ENCODE assay signal across 1 cellular context in the genomic region with DNA sequence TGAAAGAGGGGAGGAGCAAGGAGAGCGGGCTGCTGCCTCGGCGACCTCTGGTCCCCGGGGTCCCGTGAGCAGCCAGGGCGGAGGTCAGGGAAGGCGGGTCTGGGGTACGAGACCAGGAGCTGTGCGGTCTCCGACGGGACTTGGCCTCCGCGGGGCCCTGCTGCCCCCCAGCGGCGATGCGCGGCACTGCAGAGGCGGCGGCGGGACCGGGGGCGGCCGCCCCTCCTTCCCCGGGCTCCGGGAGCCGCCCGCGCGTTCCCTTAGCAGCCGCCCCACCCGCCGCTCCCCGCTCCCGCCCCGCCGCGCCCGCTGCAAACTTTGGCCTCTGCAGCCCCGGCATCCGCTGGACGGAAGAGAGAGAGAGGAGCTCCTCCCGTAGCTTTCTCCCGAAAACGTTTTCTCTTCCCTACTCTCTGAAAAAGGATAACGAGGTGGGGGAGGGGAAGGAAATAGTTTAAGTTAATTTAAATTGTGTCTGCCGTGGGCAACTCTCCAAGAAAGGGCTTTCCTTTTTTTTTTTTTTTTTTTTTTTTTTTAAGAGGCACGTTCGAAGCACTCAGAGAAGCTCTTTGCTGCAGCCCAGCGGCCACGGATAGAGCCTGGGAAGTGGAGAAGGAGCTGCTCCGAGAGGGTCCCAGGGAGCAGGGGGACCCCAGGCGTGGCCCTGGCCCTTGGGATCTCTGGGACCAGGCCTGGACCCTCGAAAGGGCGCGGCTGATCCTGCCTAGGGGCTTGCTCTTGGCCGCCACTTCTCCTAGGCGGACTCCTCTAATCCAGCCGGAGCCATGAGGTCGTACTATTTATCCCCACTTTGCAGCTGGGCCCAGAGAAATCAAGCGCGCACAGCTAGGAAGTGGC.
TF ChIP-seq lines count a peak whose summit lies in the region.

No MANE protein-coding gene starts in this region.

TF ChIP-seq in HEK293, 187 proteins besides CTCF, POLR2A, EP300 and RAD21 (continued from another document and continues in another):
- TF ChIP-seq GLIS1 (tag by site-specific recombination; IDR thresholded peaks at IDR 0.05): no peak
- TF ChIP-seq ZNF596 (tag by site-specific recombination; IDR thresholded peaks at IDR 0.05): no peak
- no peak for TF ChIP-seq ZFP69B (tag by site-specific recombination; IDR thresholded peaks at IDR 0.05)
- TF ChIP-seq ZNF626 (tag by site-specific recombination; IDR thresholded peaks at IDR 0.05): no peak
- TF ChIP-seq ZBTB26 (tag by site-specific recombination; optimal IDR thresholded peaks at IDR 0.05): peak; percentile 32
- TF ChIP-seq, protein P1, sequence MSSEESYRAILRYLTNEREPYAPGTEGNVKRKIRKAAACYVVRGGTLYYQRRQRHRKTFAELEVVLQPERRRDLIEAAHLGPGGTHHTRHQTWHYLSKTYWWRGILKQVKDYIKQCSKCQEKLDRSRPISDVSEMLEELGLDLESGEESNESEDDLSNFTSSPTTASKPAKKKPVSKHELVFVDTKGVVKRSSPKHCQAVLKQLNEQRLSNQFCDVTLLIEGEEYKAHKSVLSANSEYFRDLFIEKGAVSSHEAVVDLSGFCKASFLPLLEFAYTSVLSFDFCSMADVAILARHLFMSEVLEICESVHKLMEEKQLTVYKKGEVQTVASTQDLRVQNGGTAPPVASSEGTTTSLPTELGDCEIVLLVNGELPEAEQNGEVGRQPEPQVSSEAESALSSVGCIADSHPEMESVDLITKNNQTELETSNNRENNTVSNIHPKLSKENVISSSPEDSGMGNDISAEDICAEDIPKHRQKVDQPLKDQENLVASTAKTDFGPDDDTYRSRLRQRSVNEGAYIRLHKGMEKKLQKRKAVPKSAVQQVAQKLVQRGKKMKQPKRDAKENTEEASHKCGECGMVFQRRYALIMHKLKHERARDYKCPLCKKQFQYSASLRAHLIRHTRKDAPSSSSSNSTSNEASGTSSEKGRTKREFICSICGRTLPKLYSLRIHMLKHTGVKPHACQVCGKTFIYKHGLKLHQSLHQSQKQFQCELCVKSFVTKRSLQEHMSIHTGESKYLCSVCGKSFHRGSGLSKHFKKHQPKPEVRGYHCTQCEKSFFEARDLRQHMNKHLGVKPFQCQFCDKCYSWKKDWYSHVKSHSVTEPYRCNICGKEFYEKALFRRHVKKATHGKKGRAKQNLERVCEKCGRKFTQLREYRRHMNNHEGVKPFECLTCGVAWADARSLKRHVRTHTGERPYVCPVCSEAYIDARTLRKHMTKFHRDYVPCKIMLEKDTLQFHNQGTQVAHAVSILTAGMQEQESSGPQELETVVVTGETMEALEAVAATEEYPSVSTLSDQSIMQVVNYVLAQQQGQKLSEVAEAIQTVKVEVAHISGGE (tag by site-specific recombination; conservative IDR thresholded peaks at IDR 0.05; ENCODE audit: low read depth): no peak
- TF ChIP-seq ZFP3 (tag by site-specific recombination; IDR thresholded peaks at IDR 0.05; ENCODE audit: low read depth): no peak
- no peak for TF ChIP-seq YY1 (tag by site-specific recombination; IDR thresholded peaks at IDR 0.05)
- TF ChIP-seq ZNF558 (tag by site-specific recombination; IDR thresholded peaks at IDR 0.05): no peak
- TF ChIP-seq ZXDB (tag by site-specific recombination; IDR thresholded peaks at IDR 0.05): no peak
- TF ChIP-seq ZNF280D (tag by site-specific recombination; IDR thresholded peaks at IDR 0.05): no peak
- 0 out of 2 replicates have a peak, but pooled peaks have one; percentile 23 for TF ChIP-seq KLF1 (tag by site-specific recombination; IDR thresholded peaks at IDR 0.05)
- TF ChIP-seq, protein P2, sequence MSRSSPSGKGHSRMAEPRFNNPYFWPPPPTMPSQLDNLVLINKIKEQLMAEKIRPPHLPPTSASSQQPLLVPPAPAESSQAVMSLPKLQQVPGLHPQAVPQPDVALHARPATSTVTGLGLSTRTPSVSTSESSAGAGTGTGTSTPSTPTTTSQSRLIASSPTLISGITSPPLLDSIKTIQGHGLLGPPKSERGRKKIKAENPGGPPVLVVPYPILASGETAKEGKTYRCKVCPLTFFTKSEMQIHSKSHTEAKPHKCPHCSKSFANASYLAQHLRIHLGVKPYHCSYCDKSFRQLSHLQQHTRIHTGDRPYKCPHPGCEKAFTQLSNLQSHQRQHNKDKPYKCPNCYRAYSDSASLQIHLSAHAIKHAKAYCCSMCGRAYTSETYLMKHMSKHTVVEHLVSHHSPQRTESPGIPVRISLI (tag by site-specific recombination; IDR thresholded peaks at IDR 0.05): peak; percentile 68; the same call in 1 of the 2 replicates
- no peak for TF ChIP-seq ZNF274 (IDR thresholded peaks at IDR 0.05; ENCODE audit: low read length)
- no peak for TF ChIP-seq ZNF274 (tag by site-specific recombination; IDR thresholded peaks at IDR 0.05; ENCODE audit: borderline replicate concordance)
- no peak for TF ChIP-seq ZNF529 (tag by site-specific recombination; IDR thresholded peaks at IDR 0.05; ENCODE audit: insufficient replicate concordance)
- TF ChIP-seq ZNF341 (tag by site-specific recombination; IDR thresholded peaks at IDR 0.05; ENCODE audit: low read depth): peak; percentile 72
- TF ChIP-seq ZNF624 (tag by site-specific recombination; IDR thresholded peaks at IDR 0.05): no peak
- TF ChIP-seq ZSCAN4 (tag by site-specific recombination; IDR thresholded peaks at IDR 0.05): no peak
- TF ChIP-seq HOXC10 (CRISPR knock-in tag; IDR thresholded peaks at IDR 0.05): no peak
- TF ChIP-seq, protein P3, sequence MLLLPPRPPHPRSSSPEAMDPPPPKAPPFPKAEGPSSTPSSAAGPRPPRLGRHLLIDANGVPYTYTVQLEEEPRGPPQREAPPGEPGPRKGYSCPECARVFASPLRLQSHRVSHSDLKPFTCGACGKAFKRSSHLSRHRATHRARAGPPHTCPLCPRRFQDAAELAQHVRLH (tag by site-specific recombination; IDR thresholded peaks at IDR 0.05): no peak
- no peak for TF ChIP-seq ZNF561 (tag by site-specific recombination; IDR thresholded peaks at IDR 0.05; ENCODE audit: borderline replicate concordance)
- no peak for TF ChIP-seq ZNF174 (tag by site-specific recombination; IDR thresholded peaks at IDR 0.05)
- no peak for TF ChIP-seq ZNF768 (tag by site-specific recombination; IDR thresholded peaks at IDR 0.05)
- no peak for TF ChIP-seq ZNF10 (tag by site-specific recombination; IDR thresholded peaks at IDR 0.05)
- no peak for TF ChIP-seq HOXD13 (CRISPR knock-in tag; IDR thresholded peaks at IDR 0.05; ENCODE audit: borderline replicate concordance)
- TF ChIP-seq, protein P4, sequence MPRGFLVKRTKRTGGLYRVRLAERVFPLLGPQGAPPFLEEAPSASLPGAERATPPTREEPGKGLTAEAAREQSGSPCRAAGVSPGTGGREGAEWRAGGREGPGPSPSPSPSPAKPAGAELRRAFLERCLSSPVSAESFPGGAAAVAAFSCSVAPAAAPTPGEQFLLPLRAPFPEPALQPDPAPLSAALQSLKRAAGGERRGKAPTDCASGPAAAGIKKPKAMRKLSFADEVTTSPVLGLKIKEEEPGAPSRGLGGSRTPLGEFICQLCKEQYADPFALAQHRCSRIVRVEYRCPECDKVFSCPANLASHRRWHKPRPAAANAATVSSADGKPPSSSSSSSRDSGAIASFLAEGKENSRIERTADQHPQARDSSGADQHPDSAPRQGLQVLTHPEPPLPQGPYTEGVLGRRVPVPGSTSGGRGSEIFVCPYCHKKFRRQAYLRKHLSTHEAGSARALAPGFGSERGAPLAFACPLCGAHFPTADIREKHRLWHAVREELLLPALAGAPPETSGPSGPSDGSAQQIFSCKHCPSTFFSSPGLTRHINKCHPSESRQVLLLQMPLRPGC (tag by site-specific recombination; IDR thresholded peaks at IDR 0.05): no peak
- no peak for TF ChIP-seq KLF10 (tag by site-specific recombination; IDR thresholded peaks at IDR 0.05)
- TF ChIP-seq ZBTB20 (tag by site-specific recombination; IDR thresholded peaks at IDR 0.05): no peak
- peak; percentile 75 for TF ChIP-seq ZNF335 (tag by site-specific recombination; conservative IDR thresholded peaks at IDR 0.05)
- no peak for TF ChIP-seq ZNF16 (tag by site-specific recombination; IDR thresholded peaks at IDR 0.05; ENCODE audit: low read depth)
- TF ChIP-seq TCF7L2 (IDR thresholded peaks at IDR 0.05; ENCODE audit: borderline replicate concordance, low read depth, low read length): no peak
- TF ChIP-seq KLF16 (tag by site-specific recombination; IDR thresholded peaks at IDR 0.05): no peak
- TF ChIP-seq ZBTB7A (tag by site-specific recombination; IDR thresholded peaks at IDR 0.05; ENCODE audit: low read depth): no peak
- no peak for TF ChIP-seq MYNN (tag by site-specific recombination; IDR thresholded peaks at IDR 0.05; ENCODE audit: borderline replicate concordance)
- TF ChIP-seq ZNF785 (tag by site-specific recombination; IDR thresholded peaks at IDR 0.05): no peak
- TF ChIP-seq ZNF792 (tag by site-specific recombination; IDR thresholded peaks at IDR 0.05): no peak
- TF ChIP-seq ZNF501 (tag by site-specific recombination; IDR thresholded peaks at IDR 0.05): no peak
- 0 out of 2 replicates have a peak, but pooled peaks have one; percentile 26 for TF ChIP-seq ZNF664 (tag by site-specific recombination; IDR thresholded peaks at IDR 0.05)
- no peak for TF ChIP-seq ZNF621 (tag by site-specific recombination; IDR thresholded peaks at IDR 0.05)
- TF ChIP-seq ZNF76 (tag by site-specific recombination; IDR thresholded peaks at IDR 0.05; ENCODE audit: borderline replicate concordance, low read depth): no peak
- no peak for TF ChIP-seq PRDM10 (tag by site-specific recombination; IDR thresholded peaks at IDR 0.05)
- no peak for TF ChIP-seq ZNF670 (tag by site-specific recombination; IDR thresholded peaks at IDR 0.05; ENCODE audit: low read depth)
- no peak for TF ChIP-seq GLIS2 (tag by site-specific recombination; IDR thresholded peaks at IDR 0.05)
- no peak for TF ChIP-seq FEZF1 (tag by site-specific recombination; IDR thresholded peaks at IDR 0.05)
